ENCODE assay signal across 1 cellular context in genomic region chr7:88204525-88205103, GRCh38.
TF ChIP-seq lines count a peak whose summit lies in the region.

No MANE protein-coding gene starts in this region.

TF ChIP-seq in K562, 482 proteins besides CTCF, POLR2A, EP300 and RAD21 (continued from another document):
- TF ChIP-seq ZBTB2 (IDR thresholded peaks at IDR 0.05) (no peak), BMI1 (IDR thresholded peaks at IDR 0.05; ENCODE audit: low read length) (no peak), ZKSCAN1 (IDR thresholded peaks at IDR 0.05; ENCODE audit: low read depth, low read length) (no peak), ZMIZ1 (IDR thresholded peaks at IDR 0.05; ENCODE audit: low read depth in 2 of 2, low read length in 2 of 2) (no peak), ARID1B (IDR thresholded peaks at IDR 0.05) (no peak), ELF1 (tag; IDR thresholded peaks at IDR 0.05) (no peak), RFX5 (IDR thresholded peaks at IDR 0.05; ENCODE audit: low read depth, low read length) (no peak)
